11 cellular contexts compared by ENCODE assay signal in genomic region chr10:73439605-73440298, GRCh38. TPM values are rescaled to one million over a fixed set of nuclear protein-coding genes. Genes with fewer than 3 reads are reported as not detected.
DNase-seq lines count a peak whose midpoint lies in the region; ATAC-seq, FAIRE-seq and TF ChIP-seq lines count a peak whose summit lies in the region.
"Had no signal": no experiment of that assay in that cellular context is flagged by ENCODE, and none has a peak within 500 bp of the region (broad histone marks: within the 10 kb centered on the region; RNA-seq: fewer than 3 reads in every experiment).

No MANE protein-coding gene starts in this region.

- TF ChIP-seq POLR2A in K562 (conservative IDR thresholded peaks at IDR 0.05) (no peak), gastrocnemius medialis (IDR thresholded peaks at IDR 0.05) (no peak)

- H3K4me1 Mint-ChIP-seq in CD4-positive, alpha-beta memory T cell = peaks cover 0 to 6% (median 1%) of the 10 kb centered on the region in 4 donors

- no peak overlapping the region for H3K4me3 ChIP-seq in CD4-positive, alpha-beta memory T cell (ENCODE audit: low read length in 2 of 2)
- H3K4me3 ChIP-seq in K562 = no peak overlapping the region
- no peak overlapping the region for H3K4me3 ChIP-seq in gastrocnemius medialis
- H3K4me3 ChIP-seq: pancreas had no signal

- no peaks in the 10 kb centered on the region for H3K9me3 ChIP-seq in CD4-positive, alpha-beta memory T cell (ENCODE audit: control insufficient read depth in 1 of 2, low read length in 2 of 2)
- no peaks in the 10 kb centered on the region for H3K9me3 ChIP-seq in K562 (replicated peaks; ENCODE audit: control insufficient read depth, insufficient read depth, low read depth, low read length)
- H3K9me3 ChIP-seq in gastrocnemius medialis = no peaks in the 10 kb centered on the region
- H3K9me3 ChIP-seq: pancreas had no signal

- H3K9me1 ChIP-seq in K562 (ENCODE audit: control insufficient read depth, insufficient read depth, low read length) = no peaks in the 10 kb centered on the region

- in situ Hi-C loops in K562 (cut with MboI) = no loop called here
- in situ Hi-C loops in gastrocnemius medialis (cut with MboI; ENCODE audit: low sequenced_read_pairs in 4 of 4) = no loop called here

- H3K27me3 Mint-ChIP-seq in CD4-positive, alpha-beta memory T cell = no peaks in the 10 kb centered on the region
- H3K27me3 Mint-ChIP-seq: dendritic cell treated with granulocyte-macrophage colony-stimulating factor and Interleukin-4, amounts not matched to agents 40 ng/mL and 50 ng/mL, for 4 days had no signal

- BruUV-seq in K562 (replicated peaks; lab: Mats Ljungman, UMichigan) = no TSS peak

- no peak for TF ChIP-seq EP300 in K562 (IDR thresholded peaks at IDR 0.05; ENCODE audit: low read length)

- FAIRE-seq in K562 (lab: Jason Lieb, UNC) = no peak
- FAIRE-seq: GM19239, pancreas had no signal

- no peak for TF ChIP-seq CTCF in K562 (IDR thresholded peaks at IDR 0.05 in 2 of 3, conservative IDR thresholded peaks at IDR 0.05 in 1 of 3; ENCODE audit: insufficient read depth in 2 of 3, low read depth in 1 of 3, low read length in 3 of 3)
- no peak for TF ChIP-seq CTCF in gastrocnemius medialis (IDR thresholded peaks at IDR 0.05 in 4 of 5, conservative IDR thresholded peaks at IDR 0.05 in 1 of 5)

- H3K36me3 ChIP-seq in CD4-positive, alpha-beta memory T cell (ENCODE audit: insufficient read depth, low read length) = peaks cover 22% of the 10 kb centered on the region
- peaks cover 23% of the 10 kb centered on the region; the same call in 1 of the 3 replicates for H3K36me3 ChIP-seq in K562 (ENCODE audit: control insufficient read depth, insufficient read depth, low read length)
- H3K36me3 ChIP-seq in gastrocnemius medialis = peaks cover 0 to 27% of the 10 kb centered on the region in 2 donors

- DNase-seq in CD4-positive, alpha-beta memory T cell = no peak
- DNase-seq in HS-27A (ENCODE audit: low read depth) = peak; percentile 8
- DNase-seq in K562 (ENCODE audit: extremely low read depth in 1 of 4, low spot score in 3 of 4) = no peak
- peak; percentile 27 for DNase-seq in middle frontal gyrus (ENCODE audit: extremely low spot score, low spot score)
- no peak for DNase-seq in gastrocnemius medialis
- DNase-seq in effector CD8-positive, alpha-beta T cell (lab: John Stamatoyannopoulos, UW) = no peak
- no peak for DNase-seq in NCI-H524 treated with DMSO at 0.1 percent for 48 hours (lab: John Stamatoyannopoulos, UW)
- DNase-seq: pancreas had no signal

- H3K36me3 Mint-ChIP-seq in CD4-positive, alpha-beta memory T cell = peaks cover 35 to 44% of the 10 kb centered on the region in 2 donors

- H3K27me3 ChIP-seq in CD4-positive, alpha-beta memory T cell (ENCODE audit: insufficient read depth, low read length) = no peaks in the 10 kb centered on the region
- no peaks in the 10 kb centered on the region for H3K27me3 ChIP-seq in K562 (ENCODE audit: control insufficient read depth in 2 of 2, insufficient read depth in 2 of 2, low read length in 2 of 2)
- no peaks in the 10 kb centered on the region for H3K27me3 ChIP-seq in gastrocnemius medialis
- H3K27me3 ChIP-seq: pancreas had no signal

- no peak overlapping the region for H3K9ac ChIP-seq in K562 (ENCODE audit: insufficient read depth in 1 of 2, low read depth in 2 of 2, low read length in 2 of 2)

- H3K4me2 ChIP-seq in K562 (ENCODE audit: insufficient read depth, low read length) = no peak overlapping the region

- ATAC-seq in K562 (no peak), HG02973 (IDR thresholded peaks at IDR 0.05; ENCODE audit: unreplicated experiment) (no peak), gastrocnemius medialis (no peak)
- ATAC-seq: pancreas had no signal

- H3K4me3 Mint-ChIP-seq in CD4-positive, alpha-beta memory T cell = no peak overlapping the region
- H3K4me3 Mint-ChIP-seq: dendritic cell treated with granulocyte-macrophage colony-stimulating factor and Interleukin-4, amounts not matched to agents 40 ng/mL and 50 ng/mL, for 4 days had no signal

- H3K9me3 Mint-ChIP-seq in CD4-positive, alpha-beta memory T cell = no peaks in the 10 kb centered on the region
- H3K9me3 Mint-ChIP-seq: dendritic cell treated with granulocyte-macrophage colony-stimulating factor and Interleukin-4, amounts not matched to agents 40 ng/mL and 50 ng/mL, for 4 days had no signal

- H3K27ac ChIP-seq in CD4-positive, alpha-beta memory T cell (ENCODE audit: low read depth, low read length) = no peak overlapping the region
- H3K27ac ChIP-seq in K562 (ENCODE audit: extremely low read depth, low read depth, low read length) (no peak overlapping the region), gastrocnemius medialis (peak overlapping the region in 1 of 4 donors; percentile 71)
- H3K27ac ChIP-seq: pancreas had no signal

- intact Hi-C loops in CD4-positive, alpha-beta memory T cell (cut with micrococcal nuclease) = no loop called here
- intact Hi-C loops in K562 (cut with micrococcal nuclease) (no loop called here), gastrocnemius medialis (cut with DNase I; ENCODE audit: low total_unique reads) (no loop called here)

- H3K27ac Mint-ChIP-seq in CD4-positive, alpha-beta memory T cell = peak overlapping the region in 6 of 7 donors; percentile 5 to 83 (median 26)
- H3K27ac Mint-ChIP-seq: dendritic cell treated with granulocyte-macrophage colony-stimulating factor and Interleukin-4, amounts not matched to agents 40 ng/mL and 50 ng/mL, for 4 days had no signal

- no peaks in the 10 kb centered on the region for H3K4me1 ChIP-seq in CD4-positive, alpha-beta memory T cell (ENCODE audit: insufficient read depth, low read length)
- H3K4me1 ChIP-seq in K562 (replicated peaks in 1 of 2; ENCODE audit: control insufficient read depth in 2 of 2, insufficient read depth in 2 of 2, low read length in 2 of 2) (no peaks in the 10 kb centered on the region; a peak in 2 of 5 replicates), gastrocnemius medialis (peaks cover 10 to 20% of the 10 kb centered on the region in 2 donors)
- H3K4me1 ChIP-seq: pancreas had no signal

- no peaks in the 10 kb centered on the region for H3K79me2 ChIP-seq in K562 (ENCODE audit: control insufficient read depth, insufficient read depth, low read length)

- 65% methylated on average over 1 of the region's 1 CpG for WGBS in K562 (ENCODE audit: insufficient coverage, low coverage, missing lambda C conversion rate)

- CTCF ChIA-PET in CD4-positive, alpha-beta memory T cell (lab: Charles Lee; ENCODE audit: partially characterized antibody) = no interaction called here
- CTCF ChIA-PET in K562 (lab: Yijun Ruan, JAX; ENCODE audit: low intra/inter-chr PET ratio) = no interaction called here

- no peak overlapping the region for H2AFZ ChIP-seq in K562 (ENCODE audit: low read depth, low read length)

- H4K20me1 ChIP-seq in K562 (replicated peaks; ENCODE audit: control insufficient read depth, insufficient read depth, low read length) = no peaks in the 10 kb centered on the region

- POLR2A ChIA-PET in CD4-positive, alpha-beta memory T cell (lab: Charles Lee; ENCODE audit: partially characterized antibody) = no interaction called here
- POLR2A ChIA-PET in K562 (lab: Yijun Ruan, JAX) = no interaction called here

- TF ChIP-seq RAD21 in K562 (CRISPR knock-in tag; conservative IDR thresholded peaks at IDR 0.05 in 1 of 2, IDR thresholded peaks at IDR 0.05 in 1 of 2) = no peak

RNA-seq across cellular contexts. Expression of gene MSS51, which starts 6.4 kb away (rescaled TPM):
- 1 to 10 TPM; 5.0 to 6.2 TPM for total RNA-seq in CD4-positive, alpha-beta memory T cell
- polyA plus RNA-seq in CD4-positive, alpha-beta memory T cell = under 1 TPM in 1 of 2 donors, not detected in 1; 0.26 TPM
- 15.0 and 16.0 TPM in 2 replicates for total RNA-seq in K562 (2011; cell fraction: chromatin; rRNA removed; ENCODE audit: low replicate concordance)
- 6.0 and 6.4 TPM in 2 replicates for total RNA-seq in K562 (2011; cell fraction: nucleolus; rRNA removed)
- 9.8 and 12.7 TPM in 2 replicates for total RNA-seq in K562 (2011; cell fraction: nucleoplasm; rRNA removed)
- total RNA-seq in K562 (2014; rRNA removed) (0.77 and 0.90 TPM in 2 replicates), K562 (2014; rRNA removed; fragmentation: Illumina TruSeq; extraction: Trizol) (0.89 and 1.3 TPM in 2 replicates), K562 (2015; rRNA removed; fragmentation: Illumina TruSeq; extraction: Trizol) (1.2 TPM in 2 replicates), K562 (2021) (1.1 and 1.3 TPM in 2 replicates), gastrocnemius medialis (10 to 100 TPM in 3 of 4 donors, 1 to 10 TPM in 1; 1.4 to 49.4 (median 30.4) TPM)
- polyA plus RNA-seq in K562 (2011; rRNA removed) (1.8 and 2.6 TPM in 2 replicates), K562 (2014; fragmentation: Illumina TruSeq; extraction: Trizol) (0.71 and 1.1 TPM in 2 replicates), K562 (2014; fragmentation: Nextera tagmentation; extraction: Ambion mirVana) (under 1 TPM; 0.28 to 0.49 TPM), K562 (2014; rRNA removed) (1.2 and 1.5 TPM in 2 replicates)
- 0.75 and 2.0 TPM in 2 replicates for polyA plus RNA-seq in K562 (2011; cell fraction: cytosol; rRNA removed)
- 8.3 and 11.0 TPM in 2 replicates for polyA plus RNA-seq in K562 (2011; cell fraction: nucleus; rRNA removed)
- 0.57 and 1.9 TPM in 2 replicates for polyA plus RNA-seq in K562 (2012)
- polyA minus RNA-seq in K562 (2011; rRNA and poly(A)+ RNA removed) = 1.3 and 2.5 TPM in 2 replicates
- polyA minus RNA-seq in K562 (2011; cell fraction: cytosol; rRNA and poly(A)+ RNA removed) = 0.76 and 1.5 TPM in 2 replicates
- polyA minus RNA-seq in K562 (2011; cell fraction: nucleus; rRNA and poly(A)+ RNA removed) = 2.6 and 5.2 TPM in 2 replicates

RNA-seq across cellular contexts. Expression of gene ANXA7, which starts 25.9 kb away (rescaled TPM):
- 100 to 1,000 TPM; 103 to 111 TPM for total RNA-seq in CD4-positive, alpha-beta memory T cell
- 100 to 1,000 TPM; 207 to 379 TPM for polyA plus RNA-seq in CD4-positive, alpha-beta memory T cell
- total RNA-seq in K562 (2011; cell fraction: chromatin; rRNA removed; ENCODE audit: low replicate concordance) = 64.3 and 71.3 TPM in 2 replicates
- total RNA-seq in K562 (2011; cell fraction: nucleolus; rRNA removed) = 44.9 and 47.4 TPM in 2 replicates
- 53.4 and 64.1 TPM in 2 replicates for total RNA-seq in K562 (2011; cell fraction: nucleoplasm; rRNA removed)
- 79.8 and 81.6 TPM in 2 replicates for total RNA-seq in K562 (2014; rRNA removed)
- total RNA-seq in K562 (2014; rRNA removed; fragmentation: Illumina TruSeq; extraction: Trizol) = 137 and 145 TPM in 2 replicates
- 109 and 118 TPM in 2 replicates for total RNA-seq in K562 (2015; rRNA removed; fragmentation: Illumina TruSeq; extraction: Trizol)
- 157 and 158 TPM in 2 replicates for total RNA-seq in K562 (2021)
- polyA plus RNA-seq in K562 (2011; rRNA removed) = 130 TPM in 2 replicates
- polyA plus RNA-seq in K562 (2011; cell fraction: cytosol; rRNA removed) = 86.8 and 107 TPM in 2 replicates
- polyA plus RNA-seq in K562 (2011; cell fraction: nucleus; rRNA removed) = 61.5 and 74.3 TPM in 2 replicates
- polyA plus RNA-seq in K562 (2012) = 113 and 129 TPM in 2 replicates
- 133 and 150 TPM in 2 replicates for polyA plus RNA-seq in K562 (2014; fragmentation: Illumina TruSeq; extraction: Trizol)
- 100 to 1,000 TPM in 1 of 2 experiments, 10 to 100 TPM in 1; 86.4 to 122 TPM for polyA plus RNA-seq in K562 (2014; fragmentation: Nextera tagmentation; extraction: Ambion mirVana)
- polyA plus RNA-seq in K562 (2014; rRNA removed) = 97.1 and 107 TPM in 2 replicates
- polyA minus RNA-seq in K562 (2011; rRNA and poly(A)+ RNA removed) = 122 and 135 TPM in 2 replicates
- polyA minus RNA-seq in K562 (2011; cell fraction: cytosol; rRNA and poly(A)+ RNA removed) = 65.9 and 97.0 TPM in 2 replicates
- 29.2 and 41.3 TPM in 2 replicates for polyA minus RNA-seq in K562 (2011; cell fraction: nucleus; rRNA and poly(A)+ RNA removed)
- 100 to 1,000 TPM; 169 to 203 (median 186) TPM for total RNA-seq in gastrocnemius medialis

RNA-seq across cellular contexts. Expression of gene PPP3CB, which starts 56.1 kb away (rescaled TPM):
- total RNA-seq in CD4-positive, alpha-beta memory T cell = 10 to 100 TPM; 47.4 to 48.1 TPM
- polyA plus RNA-seq in CD4-positive, alpha-beta memory T cell = 1 to 10 TPM; 8.9 to 9.6 TPM
- 22.8 and 74.5 TPM in 2 replicates for total RNA-seq in K562 (2011; cell fraction: chromatin; rRNA removed; ENCODE audit: low replicate concordance)
- 9.8 and 11.8 TPM in 2 replicates for total RNA-seq in K562 (2011; cell fraction: nucleolus; rRNA removed)
- 41.5 and 73.1 TPM in 2 replicates for total RNA-seq in K562 (2011; cell fraction: nucleoplasm; rRNA removed)
- total RNA-seq in K562 (2014; rRNA removed) = 9.6 and 9.9 TPM in 2 replicates
- total RNA-seq in K562 (2014; rRNA removed; fragmentation: Illumina TruSeq; extraction: Trizol) = 19.0 and 20.1 TPM in 2 replicates
- 15.6 and 16.0 TPM in 2 replicates for total RNA-seq in K562 (2015; rRNA removed; fragmentation: Illumina TruSeq; extraction: Trizol)
- total RNA-seq in K562 (2021) = 25.6 and 26.8 TPM in 2 replicates
- 11.9 and 17.8 TPM in 2 replicates for polyA plus RNA-seq in K562 (2011; rRNA removed)
- polyA plus RNA-seq in K562 (2011; cell fraction: cytosol; rRNA removed) = 3.3 and 7.5 TPM in 2 replicates
- polyA plus RNA-seq in K562 (2011; cell fraction: nucleus; rRNA removed) = 15.8 and 21.7 TPM in 2 replicates
- polyA plus RNA-seq in K562 (2012) = 23.3 and 34.6 TPM in 2 replicates
- polyA plus RNA-seq in K562 (2014; fragmentation: Illumina TruSeq; extraction: Trizol) = 22.6 and 27.6 TPM in 2 replicates
- 10 to 100 TPM; 10.8 to 13.7 TPM for polyA plus RNA-seq in K562 (2014; fragmentation: Nextera tagmentation; extraction: Ambion mirVana)
- 18.1 and 19.4 TPM in 2 replicates for polyA plus RNA-seq in K562 (2014; rRNA removed)
- polyA minus RNA-seq in K562 (2011; rRNA and poly(A)+ RNA removed) = 16.5 and 19.1 TPM in 2 replicates
- 13.5 and 15.8 TPM in 2 replicates for polyA minus RNA-seq in K562 (2011; cell fraction: cytosol; rRNA and poly(A)+ RNA removed)
- 9.8 and 16.8 TPM in 2 replicates for polyA minus RNA-seq in K562 (2011; cell fraction: nucleus; rRNA and poly(A)+ RNA removed)
- total RNA-seq in gastrocnemius medialis = 10 to 100 TPM; 60.1 to 91.6 (median 68.7) TPM

Comparison
In these comparisons a context has a peak if more than half of its experiments do, and no peak if none do; other contexts are left out.
1. DNase-seq: peak in HS-27A (single experiment) and middle frontal gyrus (single experiment); none in CD4-positive, alpha-beta memory T cell (0 of 5), K562 (0 of 4), gastrocnemius medialis (0 of 2), effector CD8-positive, alpha-beta T cell (single experiment) and NCI-H524 treated with DMSO at 0.1 percent for 48 hours (single experiment).